21 cellular contexts compared by ENCODE assay signal in the genomic region with DNA sequence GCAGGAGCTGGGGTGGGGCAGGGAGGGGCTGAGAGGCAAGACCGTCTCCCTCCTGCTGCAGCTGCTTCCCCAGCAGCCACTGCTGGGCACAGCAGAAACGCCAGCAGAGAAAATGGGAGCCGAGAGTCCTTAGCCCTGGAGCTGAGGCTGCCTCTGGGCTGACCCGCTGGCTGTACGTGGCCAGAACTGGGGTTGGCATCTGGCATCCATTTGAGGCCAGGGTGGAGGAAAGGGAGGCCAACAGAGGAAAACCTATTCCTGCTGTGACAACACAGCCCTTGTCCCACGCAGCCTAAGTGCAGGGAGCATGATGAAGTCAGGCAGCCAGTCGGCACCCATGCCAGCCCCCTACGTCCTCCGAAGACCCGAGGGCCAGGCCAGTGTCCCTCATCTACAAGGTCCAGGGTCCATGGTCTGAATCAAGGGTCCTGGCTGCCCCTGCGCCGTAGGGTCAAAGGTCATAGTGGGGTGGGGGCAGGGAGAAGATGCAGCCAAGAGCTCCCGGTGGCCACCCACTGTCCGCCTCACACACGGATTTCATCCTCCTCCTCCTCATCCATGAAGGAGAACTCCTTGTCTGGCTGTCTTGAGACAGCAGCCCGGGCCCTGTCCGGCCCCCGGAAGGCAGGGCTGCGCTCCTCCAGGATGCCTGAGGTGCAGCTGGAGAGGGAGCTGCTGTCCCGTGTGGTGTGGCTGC. TPM values are rescaled to one million over a fixed set of nuclear protein-coding genes. Genes with fewer than 3 reads are reported as not detected.
DNase-seq lines count a peak whose midpoint lies in the region; ATAC-seq, FAIRE-seq and TF ChIP-seq lines count a peak whose summit lies in the region.
"Had no signal": no experiment of that assay in that cellular context is flagged by ENCODE, and none has a peak within 500 bp of the region (broad histone marks: within the 10 kb centered on the region; RNA-seq: fewer than 3 reads in every experiment).

No MANE protein-coding gene starts in this region.

- H3K56ac ChIP-seq in H1 (replicated peaks; ENCODE audit: insufficient read length, low read depth, low read length) = no peak overlapping the region

- H3K27me3 ChIP-seq in cardiac muscle cell (no peaks in the 10 kb centered on the region), heart left ventricle (no peaks in the 10 kb centered on the region), H1 (replicated peaks in 1 of 4; ENCODE audit: control insufficient read depth in 3 of 4, extremely low read depth in 1 of 4, insufficient read depth in 3 of 4, low read length in 3 of 4) (no peaks in the 10 kb centered on the region), osteoblast (ENCODE audit: insufficient read depth, low read length) (no peaks in the 10 kb centered on the region), tibial nerve (no peaks in the 10 kb centered on the region)
- H3K27me3 ChIP-seq: pancreas had no signal

- no peak overlapping the region for H2BK5ac ChIP-seq in H1 (ENCODE audit: low read depth, low read length)

- H3K23me2 ChIP-seq in H1 (ENCODE audit: low read depth, low read length) = no peaks in the 10 kb centered on the region; the same call in 1 of the 2 replicates

- H3K9me3 ChIP-seq in cardiac muscle cell (ENCODE audit: low read depth) = no peaks in the 10 kb centered on the region
- no peaks in the 10 kb centered on the region for H3K9me3 ChIP-seq in heart left ventricle
- no peaks in the 10 kb centered on the region for H3K9me3 ChIP-seq in H1 (ENCODE audit: insufficient read depth in 2 of 2, low read depth in 1 of 2, low read length in 1 of 2)
- no peaks in the 10 kb centered on the region for H3K9me3 ChIP-seq in osteoblast (ENCODE audit: low read depth, low read length)
- H3K9me3 ChIP-seq in tibial nerve = no peaks in the 10 kb centered on the region
- H3K9me3 ChIP-seq: pancreas had no signal

- DNase-seq in cardiac muscle cell (ENCODE audit: low read depth in 1 of 2, low spot score in 1 of 2) = no peak
- DNase-seq in heart left ventricle = no peak
- DNase-seq in H1 (ENCODE audit: low read depth in 1 of 2, low spot score in 2 of 2) = no peak
- peak; percentile 56 for DNase-seq in osteoblast (ENCODE audit: insufficient read length, low spot score, missing footprints)
- DNase-seq in tibial nerve (ENCODE audit: low spot score in 2 of 2) = no peak
- DNase-seq in NCI-H1417 treated with DMSO at 0.1 percent for 48 hours (lab: John Stamatoyannopoulos, UW) = no peak
- no peak for DNase-seq in NCI-H2196 (lab: John Stamatoyannopoulos, UW; ENCODE audit: unreplicated experiment)
- no peak for DNase-seq in activated CD4-positive, CD25-positive, alpha-beta regulatory T cell treated with anti-CD3 and anti-CD28 coated beads, Interleukin-2, amount 50 U/mL, for 72 hours
- DNase-seq: 8988T; activated CD4-positive, alpha-beta T cell treated with anti-CD3 and anti-CD28 coated beads for 36 hours; activated gamma-delta T cell treated with Interleukin-2 at 50 U/mL for 16 hours; amniotic stem cell; cerebellar nuclear complex; Kasumi-1; NCI-H1105; PC-9; T-helper 9 cell had no signal

- H3K4me3 ChIP-seq in cardiac muscle cell (no peak overlapping the region), heart left ventricle (no peak overlapping the region), H1 (ENCODE audit: extremely low read depth in 1 of 4, insufficient read depth in 2 of 4, low read depth in 3 of 4, low read length in 4 of 4) (no peak overlapping the region), osteoblast (ENCODE audit: insufficient read depth, low read length) (no peak overlapping the region), tibial nerve (no peak overlapping the region)
- H3K4me3 ChIP-seq: pancreas, PC-9 had no signal

- H3K36me3 ChIP-seq in cardiac muscle cell (no peaks in the 10 kb centered on the region), heart left ventricle (peaks cover 0 to 33% (median 26%) of the 10 kb centered on the region in 9 donors), H1 (ENCODE audit: control insufficient read depth in 2 of 4, insufficient read depth in 4 of 4, low read length in 3 of 4) (peaks cover 0 to 6% (median 2%) of the 10 kb centered on the region in 4 experiments; a peak in 3 of 8 replicates), osteoblast (ENCODE audit: insufficient read depth, low read length) (peaks cover 13% of the 10 kb centered on the region), tibial nerve (peaks cover 0 to 37% (median 0%) of the 10 kb centered on the region in 3 donors)

- no peak overlapping the region for H2AFZ ChIP-seq in H1 (ENCODE audit: low read length)
- H2AFZ ChIP-seq in osteoblast (ENCODE audit: low read length) = no peak overlapping the region
- H2AFZ ChIP-seq: PC-9 had no signal

- no peak overlapping the region for H4K5ac ChIP-seq in H1 (ENCODE audit: insufficient read length, low read depth, low read length)

- H3K9ac ChIP-seq in H1 (replicated peaks in 1 of 4; ENCODE audit: extremely low read depth in 1 of 4, low read depth in 3 of 4, low read length in 3 of 4) = no peak overlapping the region

- H3K4me1 ChIP-seq in cardiac muscle cell (ENCODE audit: low read depth) (peaks cover 13% of the 10 kb centered on the region), heart left ventricle (peaks cover 6 to 77% (median 56%) of the 10 kb centered on the region in 12 donors), H1 (replicated peaks in 1 of 4; ENCODE audit: control insufficient read depth in 3 of 4, insufficient read depth in 4 of 4, low read length in 3 of 4) (peaks cover 0 to 13% (median 7%) of the 10 kb centered on the region in 4 experiments; a peak in 6 of 7 replicates), osteoblast (ENCODE audit: insufficient read depth, low read length) (peaks cover 34% of the 10 kb centered on the region), tibial nerve (peaks cover 0 to 93% (median 61%) of the 10 kb centered on the region in 4 donors)

- intact Hi-C loops in heart left ventricle (cut with DNase I) = no loop called here

- H3K27ac ChIP-seq in cardiac muscle cell (peak overlapping the region; percentile 90), heart left ventricle (peak overlapping the region in 6 of 12 donors; percentile 18 to 96 (median 48)), H1 (ENCODE audit: low read depth, low read length) (no peak overlapping the region), osteoblast (ENCODE audit: low read depth, low read length) (no peak overlapping the region), tibial nerve (peak overlapping the region; percentile 62 to 99 (median 85))
- H3K27ac ChIP-seq: PC-9 had no signal

- TF ChIP-seq POLR2A in heart left ventricle (IDR thresholded peaks at IDR 0.05) = no peak
- no peak for TF ChIP-seq POLR2A in H1 (IDR thresholded peaks at IDR 0.05; ENCODE audit: control extremely low read depth in 1 of 2, low read depth in 2 of 2, low read length in 2 of 2)
- no peak for TF ChIP-seq POLR2A in tibial nerve (IDR thresholded peaks at IDR 0.05)

- H4K8ac ChIP-seq in H1 (ENCODE audit: extremely low read depth, insufficient read depth, low read length) = no peak overlapping the region

- H2AK5ac ChIP-seq in H1 (ENCODE audit: low read depth, low read length) = no peak overlapping the region

- no peak for TF ChIP-seq RAD21 in H1 (IDR thresholded peaks at IDR 0.05 in 1 of 2, conservative IDR thresholded peaks at IDR 0.05 in 1 of 2; ENCODE audit: low read depth in 2 of 2, low read length in 2 of 2)

- peaks cover 0 to 1% of the 10 kb centered on the region in 2 experiments for H4K20me1 ChIP-seq in H1 (replicated peaks in 1 of 2; ENCODE audit: control insufficient read depth in 1 of 2, insufficient read depth in 2 of 2, low read length in 2 of 2)
- peaks cover 37% of the 10 kb centered on the region for H4K20me1 ChIP-seq in osteoblast (ENCODE audit: insufficient read depth, low read length)

- no peak for FAIRE-seq in H1 (lab: Jason Lieb, UNC)
- FAIRE-seq: pancreas had no signal

- H4K91ac ChIP-seq in H1 (replicated peaks; ENCODE audit: insufficient read length, low read length) = peak overlapping the region; percentile 36

- H3K4ac ChIP-seq in H1 (replicated peaks; ENCODE audit: insufficient read length, low read depth, low read length) = no peak overlapping the region

- H3K79me2 ChIP-seq in H1 (ENCODE audit: control insufficient read depth in 1 of 2, insufficient read depth in 2 of 2, low read length in 2 of 2) = no peaks in the 10 kb centered on the region
- peaks cover 48% of the 10 kb centered on the region for H3K79me2 ChIP-seq in osteoblast (ENCODE audit: insufficient read depth, low read length)

- TF ChIP-seq CTCF in cardiac muscle cell (IDR thresholded peaks at IDR 0.05; ENCODE audit: low read depth, low read length) (no peak), heart left ventricle (IDR thresholded peaks at IDR 0.05) (no peak), H1 (IDR thresholded peaks at IDR 0.05; ENCODE audit: control extremely low read depth in 1 of 3, insufficient read depth in 1 of 3, low read depth in 1 of 3, low read length in 3 of 3) (no peak), osteoblast (IDR thresholded peaks at IDR 0.05; ENCODE audit: extremely low read depth, low read depth, low read length) (no peak), tibial nerve (IDR thresholded peaks at IDR 0.05) (no peak)

- no peak overlapping the region for H2BK120ac ChIP-seq in H1 (replicated peaks; ENCODE audit: low read depth, low read length)

- no peak overlapping the region for H2BK15ac ChIP-seq in H1 (ENCODE audit: low read length)

- POLR2A ChIA-PET in H1 (lab: Charles Lee; ENCODE audit: partially characterized antibody) = interaction anchor here (1.6 kb wide), 1 partner anchor 17 kb away, joined by 5 read pairs; no protein-coding TSS in a partner anchor

- no peak overlapping the region for H2BK20ac ChIP-seq in H1 (ENCODE audit: low read length)

- CTCF ChIA-PET in H1 (lab: Charles Lee; ENCODE audit: partially characterized antibody) = interaction anchor here (0.6 to 1.6 kb wide), 8 partner anchors 13 to 1451 kb away, joined by 3 to 4 read pairs (median 3); no protein-coding TSS in a partner anchor

- no peak overlapping the region for H2BK12ac ChIP-seq in H1 (ENCODE audit: low read depth, low read length)

- H3K23ac ChIP-seq in H1 (ENCODE audit: insufficient read length) = no peak overlapping the region

- ATAC-seq in heart left ventricle = no peak
- ATAC-seq: activated CD4-positive, alpha-beta T cell treated with anti-CD3 and anti-CD28 coated beads for 36 hours; left lobe of liver; pancreas had no signal

- peaks cover 8% of the 10 kb centered on the region; the same call in 1 of the 2 replicates for H3K79me1 ChIP-seq in H1 (ENCODE audit: low read depth, low read length)

- 81 to 100% (median 84%) methylated on average over 1 to 20 of the region's 20 CpGs for WGBS in heart left ventricle, 4 donors
- WGBS in H1 (ENCODE audit: extremely low coverage in 1 of 2, insufficient coverage in 1 of 2, insufficient read length in 1 of 2, insufficient replicate concordance in 2 of 2, low coverage in 1 of 2, low lambda C conversion rate in 2 of 2, missing lambda C conversion rate in 1 of 2), 2 experiments = 89% methylated on average over 19 of the region's 20 CpGs; no CpG with 5 or more reads in 1 of the 2 experiments
- WGBS in tibial nerve, 2 donors = 39 to 43% methylated on average over 19 to 20 of the region's 20 CpGs

- no peak overlapping the region for H3K18ac ChIP-seq in H1 (ENCODE audit: extremely low read depth, low read length)

- TF ChIP-seq EP300 in H1 (IDR thresholded peaks at IDR 0.05; ENCODE audit: borderline replicate concordance in 1 of 2, low read depth in 2 of 2, low read length in 2 of 2) = no peak
- peak in 1 of 2 donors; percentile 10 for TF ChIP-seq EP300 in tibial nerve (IDR thresholded peaks at IDR 0.05)

- no peak overlapping the region for H3K4me2 ChIP-seq in H1 (ENCODE audit: insufficient read depth in 1 of 2, low read depth in 2 of 2, low read length in 2 of 2)
- H3K4me2 ChIP-seq in osteoblast (ENCODE audit: insufficient read depth, low read length) = no peak overlapping the region
- H3K4me2 ChIP-seq: PC-9 had no signal

- H3K14ac ChIP-seq in H1 (ENCODE audit: insufficient read length) = no peak overlapping the region

RNA-seq across cellular contexts. Expression of gene CPSF4L, which starts 23.4 kb away (rescaled TPM):
- not detected in 2 replicates for total RNA-seq in cardiac muscle cell
- not detected in 2 replicates for polyA plus RNA-seq in cardiac muscle cell
- not detected for total RNA-seq in heart left ventricle
- polyA plus RNA-seq in heart left ventricle = not detected
- not detected in 2 replicates for total RNA-seq in H1 (2021; fragmentation: NEBNext Ultra II Directional; extraction: Animal tissue kit (Norgen Biotek cat#: 25700))
- polyA plus RNA-seq in H1 (2011; rRNA removed) = 0.28 TPM in 1 of 2 replicates, not detected in the other
- polyA plus RNA-seq in H1 (2011; cell fraction: cytosol; rRNA removed) = not detected
- not detected for polyA plus RNA-seq in H1 (2011; cell fraction: nucleus; rRNA removed)
- polyA plus RNA-seq in H1 (2012, experiment 1 of 2) = not detected in 4 replicates
- polyA plus RNA-seq in H1 (2012, experiment 2 of 2) = not detected
- polyA plus RNA-seq in H1 (2013, experiment 1 of 2) = not detected
- not detected for polyA plus RNA-seq in H1 (2013, experiment 2 of 2)
- polyA minus RNA-seq in H1 (2011; rRNA and poly(A)+ RNA removed) = not detected in 2 replicates
- polyA minus RNA-seq in H1 (2011; cell fraction: cytosol; rRNA and poly(A)+ RNA removed) = not detected
- polyA minus RNA-seq in H1 (2011; cell fraction: nucleus; rRNA and poly(A)+ RNA removed) = not detected
- total RNA-seq in osteoblast = not detected in 2 replicates
- not detected for total RNA-seq in tibial nerve
- total RNA-seq: activated CD4-positive, alpha-beta T cell treated with anti-CD3 and anti-CD28 coated beads for 36 hours; SK-MEL-5; skeletal muscle tissue had no signal
- polyA plus RNA-seq: pancreas had no signal

RNA-seq across cellular contexts. Expression of gene CDC42EP4, which starts 26.7 kb away (rescaled TPM):
- 18.9 and 24.9 TPM in 2 replicates for total RNA-seq in cardiac muscle cell
- polyA plus RNA-seq in cardiac muscle cell = 17.9 and 24.4 TPM in 2 replicates
- 100 to 1,000 TPM in 1 of 9 donors, 10 to 100 TPM in 8; 21.8 to 103 (median 37.5) TPM for total RNA-seq in heart left ventricle
- 10 to 100 TPM; 18.6 to 65.3 TPM for polyA plus RNA-seq in heart left ventricle
- 12.6 and 13.1 TPM in 2 replicates for total RNA-seq in H1 (2021; fragmentation: NEBNext Ultra II Directional; extraction: Animal tissue kit (Norgen Biotek cat#: 25700))
- 8.8 and 13.9 TPM in 2 replicates for polyA plus RNA-seq in H1 (2011; rRNA removed)
- 10.7 TPM for polyA plus RNA-seq in H1 (2011; cell fraction: cytosol; rRNA removed)
- polyA plus RNA-seq in H1 (2011; cell fraction: nucleus; rRNA removed) = 12.2 TPM
- 8.2 to 11.6 TPM (median 10.3 TPM) in 4 replicates for polyA plus RNA-seq in H1 (2012, experiment 1 of 2)
- 11.4 TPM for polyA plus RNA-seq in H1 (2012, experiment 2 of 2)
- polyA plus RNA-seq in H1 (2013, experiment 1 of 2) = 6.2 TPM
- polyA plus RNA-seq in H1 (2013, experiment 2 of 2) = 6.5 TPM
- 10.9 and 12.7 TPM in 2 replicates for polyA minus RNA-seq in H1 (2011; rRNA and poly(A)+ RNA removed)
- polyA minus RNA-seq in H1 (2011; cell fraction: cytosol; rRNA and poly(A)+ RNA removed) = 13.9 TPM
- 19.5 TPM for polyA minus RNA-seq in H1 (2011; cell fraction: nucleus; rRNA and poly(A)+ RNA removed)
- 13.8 and 16.3 TPM in 2 replicates for total RNA-seq in osteoblast
- 100 to 1,000 TPM in 3 of 4 donors, 10 to 100 TPM in 1; 93.3 to 121 (median 117) TPM for total RNA-seq in tibial nerve

Comparison
In these comparisons a context has a peak if more than half of its experiments do, and no peak if none do; other contexts are left out.
1. H3K27ac ChIP-seq: peak in cardiac muscle cell (single experiment) and tibial nerve (4 of 4); none in H1 (single experiment) and osteoblast (single experiment).